ENCODE assay signal across 7 cellular contexts in the genomic region with DNA sequence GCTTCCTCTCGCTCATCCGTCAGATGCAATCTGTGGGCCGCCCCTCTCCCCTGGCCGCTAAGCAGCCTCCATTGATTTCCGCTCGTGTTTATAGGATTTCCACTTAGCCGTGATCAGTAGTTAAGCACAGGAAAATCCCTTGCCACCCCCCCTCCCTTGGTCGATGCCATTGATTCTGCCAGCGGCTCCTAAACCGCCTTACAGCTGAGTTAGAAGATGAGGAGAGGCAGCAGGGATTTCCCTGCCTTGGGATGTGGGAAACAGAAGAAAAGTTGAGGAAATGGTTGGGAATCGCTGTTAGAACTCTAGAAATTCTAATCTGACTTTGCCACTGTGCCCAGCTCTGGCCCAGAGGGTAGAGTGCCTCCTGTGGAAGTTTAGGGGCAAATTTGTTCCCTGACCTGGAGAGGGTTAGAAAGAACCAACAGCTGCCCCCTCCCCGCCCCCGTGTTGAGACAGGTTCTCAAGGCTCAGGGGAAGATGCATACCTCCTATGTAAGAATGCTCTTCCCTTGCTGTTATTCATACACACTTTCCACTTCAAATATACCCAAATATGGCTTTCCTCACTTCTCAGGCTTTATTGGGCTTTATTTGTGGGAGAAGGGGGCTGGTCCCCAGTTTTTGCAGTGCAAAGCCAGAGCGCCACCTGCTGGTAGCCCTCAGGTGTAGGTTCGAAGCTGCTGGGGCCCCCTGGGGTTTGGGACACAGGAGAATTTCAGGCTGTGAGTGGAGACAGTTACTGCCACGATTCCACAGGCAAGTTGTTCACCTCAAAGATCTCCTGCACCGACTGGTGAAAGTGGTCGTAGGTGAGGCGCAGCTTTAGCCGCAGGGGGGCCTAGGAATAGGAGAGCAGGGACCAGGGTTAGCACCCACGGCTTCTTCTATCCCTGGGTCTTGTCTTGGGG. TPM values are rescaled to one million over a fixed set of nuclear protein-coding genes. Genes with fewer than 3 reads are reported as not detected.
DNase-seq lines count a peak whose midpoint lies in the region; TF ChIP-seq lines count a peak whose summit lies in the region.

No MANE protein-coding gene starts in this region.

- no peak overlapping the region for H3K27ac ChIP-seq in thyroid gland

- H3K9me3 ChIP-seq in thyroid gland = no peaks in the 10 kb centered on the region

- H3K36me3 Mint-ChIP-seq in nephron progenitor cell (ENCODE audit: low read depth) = peaks cover 25% of the 10 kb centered on the region

- peak; percentile 60 for DNase-seq in GM13977 (ENCODE audit: low spot score)
- DNase-seq in NCI-H146 treated with DMSO at 0.1 percent for 48 hours (lab: John Stamatoyannopoulos, UW; ENCODE audit: unreplicated experiment) = peak; percentile 15
- peak; percentile 59 to 70 for DNase-seq in activated CD4-positive, alpha-beta T cell treated with anti-CD3 and anti-CD28 coated beads, Interleukin-2, amount 50 U/mL, for 4 hours
- peak; percentile 46 for DNase-seq in effector CD8-positive, alpha-beta T cell (lab: John Stamatoyannopoulos, UW)
- peak; percentile 84 for DNase-seq in nephron progenitor cell
- DNase-seq in thyroid gland = peak in 1 of 2 donors; percentile 25
- DNase-seq in NCI-H526 treated with DMSO at 0.1 percent for 48 hours (lab: John Stamatoyannopoulos, UW) = no peak

- H3K27me3 ChIP-seq in thyroid gland = no peaks in the 10 kb centered on the region

- peaks cover 15 to 19% of the 10 kb centered on the region in 2 donors for H3K4me1 ChIP-seq in thyroid gland

- no peak overlapping the region for H3K4me3 ChIP-seq in thyroid gland (replicated peaks in 1 of 3)

- TF ChIP-seq CTCF in GM13977 (IDR thresholded peaks at IDR 0.05; ENCODE audit: extremely low read depth, insufficient read depth, missing control alignments) (peak; percentile 92), nephron progenitor cell (IDR thresholded peaks at IDR 0.05) (peak; percentile 91), thyroid gland (IDR thresholded peaks at IDR 0.05) (peak; percentile 6 to 81 (median 46))

- intact Hi-C loops in thyroid gland (cut with DNase I) = no loop called here

- H3K27me3 Mint-ChIP-seq in nephron progenitor cell (ENCODE audit: low read depth, poor library complexity) = peaks cover 8% of the 10 kb centered on the region

- 79 to 80% methylated on average over 21 of the region's 21 CpGs for WGBS in thyroid gland, 2 donors

- H3K27ac Mint-ChIP-seq in nephron progenitor cell = no peak overlapping the region

- H3K36me3 ChIP-seq in thyroid gland = peaks cover 10 to 26% of the 10 kb centered on the region in 2 donors

- H3K4me3 Mint-ChIP-seq in nephron progenitor cell = no peak overlapping the region

- no peak for TF ChIP-seq POLR2A in thyroid gland (IDR thresholded peaks at IDR 0.05)

- in situ Hi-C loops in GM13977 (cut with MboI; ENCODE audit: low pct_unique_long_range_greater_than_20kb, low sequenced_read_pairs, unreplicated experiment) = no loop called here

- H3K4me1 Mint-ChIP-seq in nephron progenitor cell = peaks cover 29% of the 10 kb centered on the region

- H3K9me3 Mint-ChIP-seq in nephron progenitor cell = no peaks in the 10 kb centered on the region

RNA-seq across cellular contexts. Expression of a gene that starts 3.2 kb away (rescaled TPM):
- total RNA-seq in thyroid gland = 10 to 100 TPM; 15.3 to 48.1 (median 28.3) TPM

RNA-seq across cellular contexts. Expression of a gene that starts 7.7 kb away (rescaled TPM):
- 1 to 10 TPM in 3 of 4 donors, under 1 TPM in 1; 0.46 to 2.3 (median 1.4) TPM for total RNA-seq in thyroid gland

RNA-seq across cellular contexts. Expression of a gene that starts 8.3 kb away (rescaled TPM):
- 100 to 1,000 TPM in 3 of 4 donors, 10 to 100 TPM in 1; 71.6 to 128 (median 114) TPM for total RNA-seq in thyroid gland

RNA-seq across cellular contexts. Expression of a gene that starts 19.3 kb away (rescaled TPM):
- under 1 TPM in 3 of 4 donors, not detected in 1; 0.11 to 0.54 (median 0.27) TPM for total RNA-seq in thyroid gland
